In genomic region chr5:1245901-1246576, GRCh38 we compare ENCODE assay signal across 18 cellular contexts. TPM values are rescaled to one million over a fixed set of nuclear protein-coding genes. Genes with fewer than 3 reads are reported as not detected.
"Had no signal": no experiment of that assay in that cellular context is flagged by ENCODE, and none has a peak within 500 bp of the region (broad histone marks: within the 10 kb centered on the region; RNA-seq: fewer than 3 reads in every experiment).

No MANE protein-coding gene starts in this region.

- H3K79me2 ChIP-seq: parathyroid adenoma had no signal

- H3K4me3 ChIP-seq: body of pancreas, gastroesophageal sphincter, stomach had no signal

- H3K27ac Mint-ChIP-seq: activated CD4-positive, alpha-beta memory T cell treated with anti-CD3 and anti-CD28 coated beads for 36 hours; activated naive CD4-positive, alpha-beta T cell treated with anti-CD3 and anti-CD28 coated beads, Interleukin-2, amount 50 U/mL, for 72 hours had no signal

- H3K36me3 ChIP-seq: gastroesophageal sphincter, stomach had no signal

- H3K27ac ChIP-seq: body of pancreas, gastroesophageal sphincter, parathyroid adenoma, stomach had no signal

- H3K9me3 ChIP-seq: body of pancreas, gastroesophageal sphincter, stomach had no signal

- H3K36me3 Mint-ChIP-seq: activated CD4-positive, alpha-beta memory T cell treated with anti-CD3 and anti-CD28 coated beads for 36 hours; activated naive CD4-positive, alpha-beta T cell treated with anti-CD3 and anti-CD28 coated beads, Interleukin-2, amount 50 U/mL, for 72 hours had no signal

- H3K4me1 ChIP-seq: parathyroid adenoma had no signal

- H2AFZ ChIP-seq: parathyroid adenoma had no signal

- DNase-seq: activated effector memory CD4-positive, alpha-beta T cell treated with anti-CD3 and anti-CD28 coated beads, Interleukin-2, amount 50 U/mL, for 16 hours; activated T-cell treated with anti-CD3 and anti-CD28 coated beads, Interleukin-2, amount 50 U/mL, for 4 hours; amniotic stem cell; central memory CD4-positive, alpha-beta T cell had no signal

- H3K4me3 Mint-ChIP-seq: activated CD4-positive, alpha-beta memory T cell treated with anti-CD3 and anti-CD28 coated beads for 36 hours; activated T-cell treated with anti-CD3 and anti-CD28 coated beads, Interleukin-2, amount 50 U/mL, for 4 hours had no signal

- H3K9me3 Mint-ChIP-seq: activated CD4-positive, alpha-beta memory T cell treated with anti-CD3 and anti-CD28 coated beads for 36 hours; activated naive CD4-positive, alpha-beta T cell treated with anti-CD3 and anti-CD28 coated beads, Interleukin-2, amount 50 U/mL, for 72 hours; activated T-cell treated with anti-CD3 and anti-CD28 coated beads, Interleukin-2, amount 50 U/mL, for 4 hours had no signal

- ATAC-seq: activated CD4-positive, CD25-positive, alpha-beta regulatory T cell treated with anti-CD3 and anti-CD28 coated beads, Interleukin-2, amount 50 U/mL, for 24 hours; activated naive CD4-positive, alpha-beta T cell treated with anti-CD3 and anti-CD28 coated beads, Interleukin-2, amount 50 U/mL, for 72 hours; activated T-cell treated with anti-CD3 and anti-CD28 coated beads, Interleukin-2, amount 50 U/mL, for 4 hours; gastroesophageal sphincter had no signal

RNA-seq across cellular contexts. Expression of gene SLC6A18, which starts 20.9 kb away (rescaled TPM):
- total RNA-seq: activated CD4-positive, alpha-beta memory T cell treated with anti-CD3 and anti-CD28 coated beads for 36 hours; activated naive CD4-positive, alpha-beta T cell treated with anti-CD3 and anti-CD28 coated beads, Interleukin-2, amount 50 U/mL, for 72 hours; activated T-cell treated with anti-CD3 and anti-CD28 coated beads, Interleukin-2, amount 50 U/mL, for 4 hours; body of pancreas; epithelial cell of proximal tubule; gastroesophageal sphincter; kidney epithelial cell; lower leg skin; mesenteric fat pad; skeletal muscle tissue; stomach; urinary bladder had no signal
- polyA plus RNA-seq: neural cell, stomach, urinary bladder had no signal

RNA-seq across cellular contexts. Expression of gene SLC6A19, which starts 44.6 kb away (rescaled TPM):
- total RNA-seq: activated CD4-positive, alpha-beta memory T cell treated with anti-CD3 and anti-CD28 coated beads for 36 hours; activated naive CD4-positive, alpha-beta T cell treated with anti-CD3 and anti-CD28 coated beads, Interleukin-2, amount 50 U/mL, for 72 hours; epithelial cell of proximal tubule; gastroesophageal sphincter; kidney epithelial cell; lower leg skin; urinary bladder had no signal
- polyA plus RNA-seq: neural cell, urinary bladder had no signal

RNA-seq across cellular contexts. Expression of gene TERT, which starts 48.8 kb away (rescaled TPM):
- total RNA-seq: body of pancreas, epithelial cell of proximal tubule, gastroesophageal sphincter, kidney epithelial cell, mesenteric fat pad, skeletal muscle tissue, urinary bladder had no signal
- polyA plus RNA-seq: neural cell, urinary bladder had no signal
